Comparison of ENCODE assay signal across 29 cellular contexts in the genomic region with DNA sequence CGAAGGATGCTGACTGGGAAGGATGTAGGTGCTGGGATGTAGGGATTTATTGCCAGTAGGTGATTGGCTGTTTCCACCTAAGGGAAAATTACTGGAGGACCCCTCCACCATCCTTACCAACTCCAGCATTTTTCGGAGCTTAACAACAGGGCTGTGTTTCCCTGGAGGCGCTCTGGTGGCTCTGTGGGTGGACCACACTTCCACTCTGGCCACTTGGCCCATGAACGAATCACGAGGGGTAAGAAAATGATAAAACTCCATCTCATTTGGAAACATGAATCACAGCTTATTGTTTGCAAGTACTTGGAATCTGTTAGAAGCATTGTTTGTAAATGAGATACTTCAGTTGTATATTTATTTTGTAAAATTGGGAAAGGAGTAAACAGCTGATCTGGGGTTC. TPM values are rescaled to one million over a fixed set of nuclear protein-coding genes. Genes with fewer than 3 reads are reported as not detected.
DNase-seq lines count a peak whose midpoint lies in the region; ATAC-seq and TF ChIP-seq lines count a peak whose summit lies in the region.
"Had no signal": no experiment of that assay in that cellular context is flagged by ENCODE, and none has a peak within 500 bp of the region (broad histone marks: within the 10 kb centered on the region; RNA-seq: fewer than 3 reads in every experiment).

No MANE protein-coding gene starts in this region.

- TF ChIP-seq POLR2A in suprapubic skin (IDR thresholded peaks at IDR 0.05): no peak

- H3K36me3 ChIP-seq in osteoblast (ENCODE audit: insufficient read depth, low read length) (no peaks in the 10 kb centered on the region), suprapubic skin (no peaks in the 10 kb centered on the region), WERI-Rb-1 (no peaks in the 10 kb centered on the region), Karpas-422 (ENCODE audit: insufficient read depth, low read length) (no peaks in the 10 kb centered on the region)
- H3K36me3 ChIP-seq: sigmoid colon had no signal

- H3K4me3 Mint-ChIP-seq in T-helper 17 cell: no peak overlapping the region
- H3K4me3 Mint-ChIP-seq: activated CD4-positive, alpha-beta T cell treated with anti-CD3 and anti-CD28 coated beads for 36 hours; activated CD8-positive, alpha-beta T cell treated with anti-CD3 and anti-CD28 coated beads for 36 hours; IgD-negative memory B cell; stimulated activated effector memory CD8-positive, alpha-beta T cell treated with anti-CD3 and anti-CD28 coated beads, Interleukin-12 subunit alpha, Interleukin-12 subunit beta, amount 100 ng/mL, for 72 hours; T-helper 2 cell treated with Interferon-gamma antibody and Interleukin-4, amounts not matched to agents 5 μg/mL and 100 μg/mL, for 36 hours had no signal

- H3K9me3 ChIP-seq in osteoblast (ENCODE audit: low read depth, low read length) (no peaks in the 10 kb centered on the region), suprapubic skin (no peaks in the 10 kb centered on the region), T-helper 17 cell (ENCODE audit: control insufficient read depth, low read length, poor library complexity, severe bottlenecking) (no peaks in the 10 kb centered on the region), WERI-Rb-1 (ENCODE audit: severe bottlenecking) (no peaks in the 10 kb centered on the region), Karpas-422 (ENCODE audit: low read length) (peaks cover 4% of the 10 kb centered on the region; the same call in 1 of the 2 replicates)
- H3K9me3 ChIP-seq: mucosa of descending colon, sigmoid colon had no signal

- H3K4me3 ChIP-seq in fibroblast of the aortic adventitia (ENCODE audit: low read depth, low read length): no peak overlapping the region
- no peak overlapping the region for H3K4me3 ChIP-seq in osteoblast (ENCODE audit: insufficient read depth, low read length)
- no peak overlapping the region for H3K4me3 ChIP-seq in suprapubic skin
- H3K4me3 ChIP-seq in WERI-Rb-1 (ENCODE audit: low read depth, low read length): no peak overlapping the region
- H3K4me3 ChIP-seq in Karpas-422 (ENCODE audit: low read length): no peak overlapping the region
- H3K4me3 ChIP-seq: lung, mucosa of descending colon, sigmoid colon had no signal

- H3K27ac Mint-ChIP-seq in T-helper 17 cell: no peak overlapping the region
- H3K27ac Mint-ChIP-seq: activated CD4-positive, alpha-beta T cell treated with anti-CD3 and anti-CD28 coated beads for 36 hours; activated CD8-positive, alpha-beta T cell treated with anti-CD3 and anti-CD28 coated beads for 36 hours; IgD-negative memory B cell; stimulated activated effector memory CD8-positive, alpha-beta T cell treated with anti-CD3 and anti-CD28 coated beads, Interleukin-12 subunit alpha, Interleukin-12 subunit beta, amount 100 ng/mL, for 72 hours; T-helper 2 cell treated with Interferon-gamma antibody and Interleukin-4, amounts not matched to agents 5 μg/mL and 100 μg/mL, for 36 hours had no signal

- H3K79me2 ChIP-seq in osteoblast (ENCODE audit: insufficient read depth, low read length) (peaks cover 72% of the 10 kb centered on the region), Karpas-422 (ENCODE audit: low read length) (no peaks in the 10 kb centered on the region)

- 65% methylated on average over 5 of the region's 5 CpGs for WGBS in suprapubic skin

- peaks cover 24% of the 10 kb centered on the region for H3K27me3 Mint-ChIP-seq in T-helper 17 cell

- H3K4me2 ChIP-seq in osteoblast (ENCODE audit: insufficient read depth, low read length) (no peak overlapping the region), Karpas-422 (ENCODE audit: low read depth, low read length, poor library complexity, severe bottlenecking) (no peak overlapping the region)

- no peaks in the 10 kb centered on the region for H3K27me3 ChIP-seq in osteoblast (ENCODE audit: insufficient read depth, low read length)
- no peaks in the 10 kb centered on the region for H3K27me3 ChIP-seq in suprapubic skin
- H3K27me3 ChIP-seq in WERI-Rb-1 (ENCODE audit: insufficient read depth, low read depth, severe bottlenecking): no peaks in the 10 kb centered on the region
- no peaks in the 10 kb centered on the region for H3K27me3 ChIP-seq in Karpas-422 (ENCODE audit: low read length)
- H3K27me3 ChIP-seq: sigmoid colon had no signal

- no peaks in the 10 kb centered on the region for H3K9me2 ChIP-seq in Karpas-422 (replicated peaks; ENCODE audit: insufficient read depth, low read length)

- H3K27ac ChIP-seq in angular gyrus (ENCODE audit: low read depth, low read length): peak overlapping the region; percentile 52
- no peak overlapping the region for H3K27ac ChIP-seq in osteoblast (ENCODE audit: low read depth, low read length)
- peak overlapping the region; percentile 65 for H3K27ac ChIP-seq in suprapubic skin
- no peak overlapping the region for H3K27ac ChIP-seq in WERI-Rb-1
- no peak overlapping the region for H3K27ac ChIP-seq in Karpas-422 (ENCODE audit: low read length)
- H3K27ac ChIP-seq: C4-2B, sigmoid colon had no signal

- no peak for TF ChIP-seq EP300 in suprapubic skin (IDR thresholded peaks at IDR 0.05)

- TF ChIP-seq CTCF in fibroblast of the aortic adventitia (IDR thresholded peaks at IDR 0.05; ENCODE audit: insufficient read depth, low read length): no peak
- no peak for TF ChIP-seq CTCF in osteoblast (IDR thresholded peaks at IDR 0.05; ENCODE audit: extremely low read depth, low read depth, low read length)
- TF ChIP-seq CTCF in suprapubic skin (IDR thresholded peaks at IDR 0.05): no peak
- no peak for TF ChIP-seq CTCF in WERI-Rb-1 (IDR thresholded peaks at IDR 0.05; ENCODE audit: low read depth, low read length)

- no peak for ATAC-seq in T-helper 17 cell
- ATAC-seq: activated CD4-positive, alpha-beta T cell treated with anti-CD3 and anti-CD28 coated beads for 36 hours; activated CD8-positive, alpha-beta T cell treated with anti-CD3 and anti-CD28 coated beads for 36 hours; mucosa of descending colon; stimulated activated effector memory CD8-positive, alpha-beta T cell treated with anti-CD3 and anti-CD28 coated beads, Interleukin-12 subunit alpha, Interleukin-12 subunit beta, amount 100 ng/mL, for 72 hours had no signal

- peaks cover 4% of the 10 kb centered on the region for H3K36me3 Mint-ChIP-seq in T-helper 17 cell (ENCODE audit: low read depth)
- H3K36me3 Mint-ChIP-seq: stimulated activated effector memory CD8-positive, alpha-beta T cell treated with anti-CD3 and anti-CD28 coated beads, Interleukin-12 subunit alpha, Interleukin-12 subunit beta, amount 100 ng/mL, for 72 hours had no signal

- H4K20me1 ChIP-seq in osteoblast (ENCODE audit: insufficient read depth, low read length) (peaks cover 54% of the 10 kb centered on the region), Karpas-422 (ENCODE audit: insufficient read depth, low read depth, low read length) (no peaks in the 10 kb centered on the region)

- H3K4me1 ChIP-seq in osteoblast (ENCODE audit: insufficient read depth, low read length): peaks cover 11% of the 10 kb centered on the region
- peaks cover 69% of the 10 kb centered on the region for H3K4me1 ChIP-seq in suprapubic skin
- H3K4me1 ChIP-seq in Karpas-422 (ENCODE audit: low read length): no peaks in the 10 kb centered on the region

- no peaks in the 10 kb centered on the region for H3K4me1 Mint-ChIP-seq in T-helper 17 cell
- H3K4me1 Mint-ChIP-seq: IgD-negative memory B cell had no signal

- H3K9ac ChIP-seq in Karpas-422 (ENCODE audit: low read length): no peak overlapping the region

- H2AFZ ChIP-seq in osteoblast (ENCODE audit: low read length) (no peak overlapping the region), Karpas-422 (ENCODE audit: low read length) (no peak overlapping the region)

- peak; percentile 49 for DNase-seq in fibroblast of the aortic adventitia (ENCODE audit: low read depth)
- peak; percentile 90 for DNase-seq in osteoblast (ENCODE audit: insufficient read length, low spot score, missing footprints)
- DNase-seq in suprapubic skin (ENCODE audit: low spot score in 2 of 2): peak in 1 of 2 donors; percentile 28
- no peak for DNase-seq in GDM1 (lab: John Stamatoyannopoulos, UW)
- DNase-seq in T-helper 17 cell: no peak
- DNase-seq in WERI-Rb-1: no peak
- DNase-seq in Karpas-422: no peak
- DNase-seq: activated CD4-positive, alpha-beta T cell treated with anti-CD3 and anti-CD28 coated beads for 36 hours; activated CD8-positive, alpha-beta memory T cell treated with anti-CD3 and anti-CD28 coated beads, Interleukin-2, amount 50 U/mL, for 48 hours; activated CD8-positive, alpha-beta T cell treated with anti-CD3 and anti-CD28 coated beads for 36 hours; activated naive CD4-positive, alpha-beta T cell treated with anti-CD3 and anti-CD28 coated beads, Interleukin-2, amount 50 U/mL, for 16 hours; amniotic stem cell; DMS79 treated with DMSO at 0.1 percent for 48 hours; effector CD4-positive, alpha-beta T cell; GF-D8; HFFc6; kidney glomerular epithelial cell; mucosa of descending colon; NCI-H1048; NCI-H748 treated with DMSO at 0.1 percent for 48 hours; SHP77; sigmoid colon; stimulated activated CD4-positive, alpha-beta T cell treated with anti-CD3 and anti-CD28 coated beads, Interleukin-15, amount 100 ng/mL, for 24 hours had no signal

RNA-seq across cellular contexts. Expression of a gene that starts 3.0 kb away (rescaled TPM):
- total RNA-seq in fibroblast of the aortic adventitia (ENCODE audit: low replicate concordance) (69.7 and 75.2 TPM in 2 replicates), osteoblast (80.3 and 106 TPM in 2 replicates), suprapubic skin (100 to 1,000 TPM in 1 of 4 donors, 10 to 100 TPM in 3; 60.6 to 136 (median 92.7) TPM), T-helper 17 cell (under 1 TPM in 1 of 2 donors, not detected in 1; 0.76 TPM)
- not detected in 2 replicates for total RNA-seq in Karpas-422 (2014; rRNA removed; shearing (Covaris generic); ENCODE audit: low replicate concordance)

Comparison
In these comparisons a context has a peak if more than half of its experiments do, and no peak if none do; other contexts are left out.
1. H3K27ac ChIP-seq: peak in angular gyrus (single experiment) and suprapubic skin (single experiment); none in osteoblast (single experiment), WERI-Rb-1 (single experiment) and Karpas-422 (single experiment).
2. DNase-seq: peak in fibroblast of the aortic adventitia (single experiment) and osteoblast (single experiment); none in GDM1 (single experiment), T-helper 17 cell (0 of 3), WERI-Rb-1 (single experiment) and Karpas-422 (single experiment).
3. RNA of a gene that starts 3.0 kb away (total RNA-seq): 60.6 to 136 TPM in suprapubic skin, 80.3 to 106 TPM in osteoblast and 69.7 to 75.2 TPM in fibroblast of the aortic adventitia; 0.76 TPM in T-helper 17 cell and not detected in Karpas-422; every median in the first group is over 10 times any median in the second.